Comparison of ENCODE assay signal across 10 cellular contexts in genomic region chr4:6687947-6688878, GRCh38. TPM values are rescaled to one million over a fixed set of nuclear protein-coding genes. Genes with fewer than 3 reads are reported as not detected.
DNase-seq lines count a peak whose midpoint lies in the region; ATAC-seq and TF ChIP-seq lines count a peak whose summit lies in the region.
"Had no signal": no experiment of that assay in that cellular context is flagged by ENCODE, and none has a peak within 500 bp of the region (broad histone marks: within the 10 kb centered on the region; RNA-seq: fewer than 3 reads in every experiment).

No MANE protein-coding gene starts in this region.

- H3K4me3 Mint-ChIP-seq in T-helper 2 cell treated with Interferon-gamma antibody and Interleukin-4, amounts not matched to agents 5 μg/mL and 100 μg/mL, for 36 hours, result peak overlapping the region; percentile 91
- H3K4me3 Mint-ChIP-seq: dendritic cell treated with granulocyte-macrophage colony-stimulating factor and Interleukin-4, amounts not matched to agents 40 ng/mL and 50 ng/mL, for 4 days had no signal

- 86% methylated on average over 22 of the region's 24 CpGs for WGBS in suprapubic skin

- no peak for TF ChIP-seq POLR2A in suprapubic skin (IDR thresholded peaks at IDR 0.05)

- H3K27ac ChIP-seq in SJSA1, result peak overlapping the region; percentile 58
- no peak overlapping the region for H3K27ac ChIP-seq in fibroblast of lung (ENCODE audit: insufficient read depth, low read length)
- H3K27ac ChIP-seq in suprapubic skin, result peak overlapping the region; percentile 76

- no peaks in the 10 kb centered on the region for H3K9me3 ChIP-seq in SJSA1 (replicated peaks)
- H3K9me3 ChIP-seq in fibroblast of lung (ENCODE audit: control insufficient read depth, insufficient read depth, low read depth, low read length), result no peaks in the 10 kb centered on the region
- H3K9me3 ChIP-seq in suprapubic skin, result no peaks in the 10 kb centered on the region

- H3K9me3 Mint-ChIP-seq in T-helper 2 cell treated with Interferon-gamma antibody and Interleukin-4, amounts not matched to agents 5 μg/mL and 100 μg/mL, for 36 hours, result no peaks in the 10 kb centered on the region
- H3K9me3 Mint-ChIP-seq: dendritic cell treated with granulocyte-macrophage colony-stimulating factor and Interleukin-4, amounts not matched to agents 40 ng/mL and 50 ng/mL, for 4 days had no signal

- no peak overlapping the region for H3K9ac ChIP-seq in fibroblast of lung (ENCODE audit: insufficient read depth, low read length)

- no peak for DNase-seq in T-helper 2 cell treated with Interferon-gamma antibody and Interleukin-4, amounts not matched to agents 5 μg/mL and 100 μg/mL, for 36 hours (ENCODE audit: low spot score)
- DNase-seq in T-helper 2 cell (no peak), SJSA1 (ENCODE audit: low read depth in 1 of 2, low spot score in 2 of 2) (no peak), fibroblast of lung (ENCODE audit: low read depth in 2 of 2) (no peak), suprapubic skin (ENCODE audit: low spot score in 2 of 2) (no peak)
- DNase-seq: NCI-H82 had no signal

- peak overlapping the region; percentile 27 for H2AFZ ChIP-seq in fibroblast of lung (ENCODE audit: low read length)

- H3K27me3 ChIP-seq in SJSA1 (replicated peaks) (no peaks in the 10 kb centered on the region), fibroblast of lung (ENCODE audit: control insufficient read depth, insufficient read depth, low read length) (no peaks in the 10 kb centered on the region), suprapubic skin (no peaks in the 10 kb centered on the region)

- no peaks in the 10 kb centered on the region for H3K27me3 Mint-ChIP-seq in T-helper 2 cell treated with Interferon-gamma antibody and Interleukin-4, amounts not matched to agents 5 μg/mL and 100 μg/mL, for 36 hours (ENCODE audit: low read depth)

- H3K4me3 ChIP-seq in SJSA1 (no peak overlapping the region), fibroblast of lung (replicated peaks in 1 of 4; ENCODE audit: control extremely low read depth in 1 of 4, insufficient read depth in 1 of 4, low read depth in 3 of 4, low read length in 4 of 4) (no peak overlapping the region), suprapubic skin (no peak overlapping the region)

- ATAC-seq in GM19467 (IDR thresholded peaks at IDR 0.05; ENCODE audit: unreplicated experiment) (no peak), HG02763 (IDR thresholded peaks at IDR 0.05; ENCODE audit: unreplicated experiment) (no peak), HG02642 (IDR thresholded peaks at IDR 0.05; ENCODE audit: poor library complexity, unreplicated experiment) (no peak)

- TF ChIP-seq EP300 in suprapubic skin (IDR thresholded peaks at IDR 0.05), result no peak

- peaks cover 58% of the 10 kb centered on the region for H3K4me1 Mint-ChIP-seq in T-helper 2 cell treated with Interferon-gamma antibody and Interleukin-4, amounts not matched to agents 5 μg/mL and 100 μg/mL, for 36 hours (ENCODE audit: low read depth)

- H3K36me3 Mint-ChIP-seq in T-helper 2 cell treated with Interferon-gamma antibody and Interleukin-4, amounts not matched to agents 5 μg/mL and 100 μg/mL, for 36 hours (ENCODE audit: low read depth), result peaks cover 42% of the 10 kb centered on the region

- H3K4me2 ChIP-seq in fibroblast of lung (ENCODE audit: extremely low read depth, insufficient read depth, low read length), result peak overlapping the region; percentile 32

- no peaks in the 10 kb centered on the region for H3K36me3 ChIP-seq in SJSA1
- no peaks in the 10 kb centered on the region for H3K36me3 ChIP-seq in fibroblast of lung (ENCODE audit: control insufficient read depth, insufficient read depth, low read length)
- no peaks in the 10 kb centered on the region for H3K36me3 ChIP-seq in suprapubic skin

- H3K4me1 ChIP-seq in SJSA1 (replicated peaks), result peaks cover 24% of the 10 kb centered on the region
- H3K4me1 ChIP-seq in fibroblast of lung (ENCODE audit: control insufficient read depth, extremely low read depth, insufficient read depth, low read length), result peaks cover 7% of the 10 kb centered on the region
- H3K4me1 ChIP-seq in suprapubic skin, result peaks cover 15% of the 10 kb centered on the region

- H3K79me2 ChIP-seq in fibroblast of lung (ENCODE audit: control insufficient read depth, insufficient read depth, low read length), result no peaks in the 10 kb centered on the region

- H3K27ac Mint-ChIP-seq in T-helper 2 cell treated with Interferon-gamma antibody and Interleukin-4, amounts not matched to agents 5 μg/mL and 100 μg/mL, for 36 hours, result peak overlapping the region; percentile 94
- H3K27ac Mint-ChIP-seq: dendritic cell treated with granulocyte-macrophage colony-stimulating factor and Interleukin-4, amounts not matched to agents 40 ng/mL and 50 ng/mL, for 4 days had no signal

- H4K20me1 ChIP-seq in fibroblast of lung (ENCODE audit: control insufficient read depth, extremely low read depth, insufficient read depth, low read length), result no peaks in the 10 kb centered on the region

- TF ChIP-seq CTCF in fibroblast of lung (conservative IDR thresholded peaks at IDR 0.05 in 1 of 2, IDR thresholded peaks at IDR 0.05 in 1 of 2; ENCODE audit: low read depth in 1 of 2, low read length in 2 of 2) (no peak), suprapubic skin (IDR thresholded peaks at IDR 0.05) (peak in 1 of 2 donors; percentile 19)

RNA-seq across cellular contexts. Expression of gene S100P, which starts 5.5 kb away (rescaled TPM):
- not detected in 2 replicates for total RNA-seq in SJSA1 (2014; rRNA removed; shearing (Covaris generic))
- total RNA-seq in fibroblast of lung (not detected in 2 replicates), suprapubic skin (10 to 100 TPM in 2 of 4 donors, 1 to 10 TPM in 2; 4.7 to 27.7 (median 9.3) TPM)
- not detected in 2 replicates for polyA plus RNA-seq in fibroblast of lung
- polyA plus RNA-seq in fibroblast of lung (2012), result not detected in 2 replicates
- polyA minus RNA-seq in fibroblast of lung (ENCODE audit: low replicate concordance), result not detected in 2 replicates

RNA-seq across cellular contexts. Expression of gene MRFAP1L1, which starts 21.5 kb away (rescaled TPM):
- total RNA-seq in SJSA1 (2014; rRNA removed; shearing (Covaris generic)), result 37.4 and 41.0 TPM in 2 replicates
- total RNA-seq in fibroblast of lung, result 41.6 and 45.5 TPM in 2 replicates
- 64.7 and 77.4 TPM in 2 replicates for polyA plus RNA-seq in fibroblast of lung
- 45.5 and 54.7 TPM in 2 replicates for polyA plus RNA-seq in fibroblast of lung (2012)
- polyA minus RNA-seq in fibroblast of lung (ENCODE audit: low replicate concordance), result 3.7 and 16.2 TPM in 2 replicates
- 10 to 100 TPM; 40.6 to 63.4 (median 53.4) TPM for total RNA-seq in suprapubic skin

RNA-seq across cellular contexts. Expression of gene BLOC1S4, which starts 27.8 kb away (rescaled TPM):
- total RNA-seq in SJSA1 (2014; rRNA removed; shearing (Covaris generic)), result 14.4 and 25.0 TPM in 2 replicates
- total RNA-seq in fibroblast of lung (10.8 and 12.2 TPM in 2 replicates), suprapubic skin (10 to 100 TPM in 3 of 4 donors, 1 to 10 TPM in 1; 5.1 to 20.2 (median 14.8) TPM)
- polyA plus RNA-seq in fibroblast of lung, result 12.3 and 13.5 TPM in 2 replicates
- 13.3 and 15.7 TPM in 2 replicates for polyA plus RNA-seq in fibroblast of lung (2012)
- 1.5 and 2.8 TPM in 2 replicates for polyA minus RNA-seq in fibroblast of lung (ENCODE audit: low replicate concordance)

RNA-seq across cellular contexts. Expression of gene MRFAP1, which starts 47.7 kb away (rescaled TPM):
- total RNA-seq in SJSA1 (2014; rRNA removed; shearing (Covaris generic)), result 65.2 and 84.8 TPM in 2 replicates
- total RNA-seq in fibroblast of lung (92.2 and 99.1 TPM in 2 replicates), suprapubic skin (100 to 1,000 TPM; 143 to 214 (median 163) TPM)
- polyA plus RNA-seq in fibroblast of lung, result 261 and 301 TPM in 2 replicates
- polyA plus RNA-seq in fibroblast of lung (2012), result 368 and 418 TPM in 2 replicates
- 29.6 and 39.3 TPM in 2 replicates for polyA minus RNA-seq in fibroblast of lung (ENCODE audit: low replicate concordance)
